9 cellular contexts compared by ENCODE assay signal in genomic region chr2:45938649-45939511, GRCh38.
DNase-seq lines count a peak whose midpoint lies in the region; ATAC-seq, FAIRE-seq and TF ChIP-seq lines count a peak whose summit lies in the region.
"Had no signal": no experiment of that assay in that cellular context is flagged by ENCODE, and none has a peak within 500 bp of the region (broad histone marks: within the 10 kb centered on the region; RNA-seq: fewer than 3 reads in every experiment).

No MANE protein-coding gene starts in this region.

- H2BK15ac ChIP-seq in mesendoderm (replicated peaks; ENCODE audit: low read depth) = no peak overlapping the region

- no peak overlapping the region for H4K5ac ChIP-seq in mesendoderm (ENCODE audit: low read length)

- WGBS in mesendoderm (ENCODE audit: extremely low coverage, insufficient coverage, low lambda C conversion rate) = no CpG with 5 or more reads among the region's 13 CpGs

- no peaks in the 10 kb centered on the region for H3K27me3 ChIP-seq in mesendoderm (ENCODE audit: insufficient read depth, low read length, poor library complexity)

- no peak overlapping the region for H3K4me2 ChIP-seq in mesendoderm (ENCODE audit: low read length)

- no peak overlapping the region for H4K8ac ChIP-seq in mesendoderm (ENCODE audit: low read depth, low read length)

- no peaks in the 10 kb centered on the region for H3K36me3 ChIP-seq in mesendoderm (ENCODE audit: control insufficient read depth, insufficient read depth, low read length)

- peak; percentile 95 for TF ChIP-seq EP300 in Ishikawa (IDR thresholded peaks at IDR 0.05; ENCODE audit: borderline replicate concordance)

- H2AK5ac ChIP-seq in mesendoderm (ENCODE audit: low read length) = no peak overlapping the region

- H3K79me1 ChIP-seq in mesendoderm (ENCODE audit: low read length) = no peaks in the 10 kb centered on the region

- H3K27ac ChIP-seq in mesendoderm (ENCODE audit: low read depth, low read length) = no peak overlapping the region

- ATAC-seq in GM21723 (IDR thresholded peaks at IDR 0.05; ENCODE audit: unreplicated experiment) = no peak

- H2BK120ac ChIP-seq in mesendoderm (ENCODE audit: low read depth, low read length) = no peak overlapping the region

- no peak overlapping the region for H3K18ac ChIP-seq in mesendoderm (ENCODE audit: low read length)

- no peaks in the 10 kb centered on the region for H3K79me2 ChIP-seq in mesendoderm (ENCODE audit: control insufficient read depth, insufficient read depth, low read length)

- no peak for TF ChIP-seq CTCF in choroid plexus epithelial cell (conservative IDR thresholded peaks at IDR 0.05; ENCODE audit: low read depth, low read length)

- no peak overlapping the region for H2BK5ac ChIP-seq in mesendoderm (ENCODE audit: low read length)

- peak overlapping the region; percentile 27 for H3K56ac ChIP-seq in mesendoderm (ENCODE audit: low read length)

- FAIRE-seq in A204.1 (lab: Jason Lieb, UNC) = peak; percentile 41

- H3K23ac ChIP-seq in mesendoderm (ENCODE audit: low read length) = no peak overlapping the region

- DNase-seq in choroid plexus epithelial cell (ENCODE audit: low read depth) (peak; percentile 96), mesendoderm (peak; percentile 88), GF-D8 (lab: John Stamatoyannopoulos, UW) (no peak), SK-N-DZ (ENCODE audit: low spot score) (no peak)
- no peak for DNase-seq in effector CD4-positive, alpha-beta T cell
- DNase-seq: naive B cell had no signal

- no peaks in the 10 kb centered on the region for H3K4me1 ChIP-seq in mesendoderm (ENCODE audit: control insufficient read depth, low read depth, low read length)

- H3K4ac ChIP-seq in mesendoderm (ENCODE audit: low read depth, low read length) = no peak overlapping the region

- TF ChIP-seq RAD21 in Ishikawa (IDR thresholded peaks at IDR 0.05; ENCODE audit: low read depth) = no peak; the same call in 1 of the 2 replicates

- no peak overlapping the region for H3K9ac ChIP-seq in mesendoderm (ENCODE audit: low read length)

- peak overlapping the region; percentile 17 for H3K4me3 ChIP-seq in choroid plexus epithelial cell (ENCODE audit: low read depth, low read length)
- H3K4me3 ChIP-seq in mesendoderm (ENCODE audit: low read length) = no peak overlapping the region

TF ChIP-seq in Ishikawa, 13 proteins besides CTCF, POLR2A, EP300 and RAD21:
- TF ChIP-seq MAX (IDR thresholded peaks at IDR 0.05) = peak; percentile 81
- TF ChIP-seq FOXM1 (IDR thresholded peaks at IDR 0.05; ENCODE audit: borderline replicate concordance, low read depth) = peak; percentile 79
- peak; percentile 92 for TF ChIP-seq NFIC (IDR thresholded peaks at IDR 0.05)
- TF ChIP-seq USF1 (IDR thresholded peaks at IDR 0.05) = no peak
- TF ChIP-seq CEBPB (IDR thresholded peaks at IDR 0.05) = peak; percentile 47; the same call in 1 of the 2 replicates
- no peak for TF ChIP-seq EGR1 (IDR thresholded peaks at IDR 0.05)
- peak; percentile 98 for TF ChIP-seq TEAD4 (IDR thresholded peaks at IDR 0.05)
- peak; percentile 94 for TF ChIP-seq TCF12 (IDR thresholded peaks at IDR 0.05; ENCODE audit: low read depth)
TF ChIP-seq in Ishikawa: peak in this region for 6.

Comparison
In these comparisons a context has a peak if more than half of its experiments do, and no peak if none do; other contexts are left out.
1. DNase-seq: peak in choroid plexus epithelial cell (single experiment) and mesendoderm (single experiment); none in effector CD4-positive, alpha-beta T cell (single experiment), GF-D8 (single experiment) and SK-N-DZ (single experiment).